12 cellular contexts compared by ENCODE assay signal in genomic region chr5:154967419-154968024, GRCh38. TPM values are rescaled to one million over a fixed set of nuclear protein-coding genes. Genes with fewer than 3 reads are reported as not detected.
DNase-seq lines count a peak whose midpoint lies in the region; ATAC-seq and TF ChIP-seq lines count a peak whose summit lies in the region.
"Had no signal": no experiment of that assay in that cellular context is flagged by ENCODE, and none has a peak within 500 bp of the region (broad histone marks: within the 10 kb centered on the region; RNA-seq: fewer than 3 reads in every experiment).

No MANE protein-coding gene starts in this region.

- H3K9ac ChIP-seq in OCI-LY3 (ENCODE audit: low read length): no peak overlapping the region

- WGBS in transverse colon (ENCODE audit: low coverage in 1 of 2), 2 donors: 82 to 96% methylated on average over 3 to 5 of the region's 5 CpGs

- H3K4me1 ChIP-seq in OCI-LY3 (ENCODE audit: low read length) (peaks cover 7% of the 10 kb centered on the region), transverse colon (no peaks in the 10 kb centered on the region)

- no peaks in the 10 kb centered on the region for H3K27me3 Mint-ChIP-seq in activated CD8-positive, alpha-beta T cell treated with anti-CD3 and anti-CD28 coated beads for 36 hours
- H3K27me3 Mint-ChIP-seq in activated CD8-positive, alpha-beta T cell treated with anti-CD3 and anti-CD28 coated beads, Interleukin-2, amount 10 ng/mL, durations not matched to agents 7 days and 5 days (ENCODE audit: low read depth): no peaks in the 10 kb centered on the region
- H3K27me3 Mint-ChIP-seq: activated T-helper 17 cell treated with anti-CD3 and anti-CD28 coated beads, Interleukin-2, amount 50 U/mL, for 72 hours; IgD-negative memory B cell had no signal

- peak; percentile 34 for TF ChIP-seq CTCF in activated CD8-positive, alpha-beta T cell treated with anti-CD3 and anti-CD28 coated beads for 36 hours (IDR thresholded peaks at IDR 0.05)
- TF ChIP-seq CTCF in OCI-LY3 (IDR thresholded peaks at IDR 0.05; ENCODE audit: low read depth, low read length): peak; percentile 56
- peak; percentile 51 for TF ChIP-seq CTCF in foreskin fibroblast (IDR thresholded peaks at IDR 0.05; ENCODE audit: low read depth, low read length)
- peak in 3 of 5 experiments; percentile 8 to 33 (median 17) for TF ChIP-seq CTCF in transverse colon (IDR thresholded peaks at IDR 0.05)

- H2AFZ ChIP-seq in OCI-LY3 (ENCODE audit: low read depth, low read length): no peak overlapping the region

- H3K4me3 ChIP-seq in OCI-LY3 (ENCODE audit: low read length) (no peak overlapping the region), foreskin fibroblast (ENCODE audit: low read depth in 1 of 2, low read length in 2 of 2) (no peak overlapping the region), transverse colon (no peak overlapping the region)
- H3K4me3 ChIP-seq: thoracic aorta had no signal

- no peaks in the 10 kb centered on the region for H3K9me3 Mint-ChIP-seq in activated CD8-positive, alpha-beta T cell treated with anti-CD3 and anti-CD28 coated beads for 36 hours
- H3K9me3 Mint-ChIP-seq in activated CD8-positive, alpha-beta T cell treated with anti-CD3 and anti-CD28 coated beads, Interleukin-2, amount 10 ng/mL, durations not matched to agents 7 days and 5 days (ENCODE audit: insufficient read depth): no peaks in the 10 kb centered on the region
- H3K9me3 Mint-ChIP-seq: activated T-helper 17 cell treated with anti-CD3 and anti-CD28 coated beads, Interleukin-2, amount 50 U/mL, for 72 hours; IgD-negative memory B cell had no signal

- H3K27ac ChIP-seq in OCI-LY3 (ENCODE audit: low read length) (no peak overlapping the region), transverse colon (no peak overlapping the region)
- H3K27ac ChIP-seq: thoracic aorta had no signal

- intact Hi-C loops in activated CD8-positive, alpha-beta T cell treated with anti-CD3 and anti-CD28 coated beads for 36 hours (cut with micrococcal nuclease): no loop called here
- intact Hi-C loops in transverse colon (cut with DNase I; ENCODE audit: low total_unique reads): no loop called here

- H3K27ac Mint-ChIP-seq in activated CD8-positive, alpha-beta T cell treated with anti-CD3 and anti-CD28 coated beads for 36 hours: no peak overlapping the region
- H3K27ac Mint-ChIP-seq in activated CD8-positive, alpha-beta T cell treated with anti-CD3 and anti-CD28 coated beads, Interleukin-2, amount 10 ng/mL, durations not matched to agents 7 days and 5 days: no peak overlapping the region
- H3K27ac Mint-ChIP-seq: activated T-helper 17 cell treated with anti-CD3 and anti-CD28 coated beads, Interleukin-2, amount 50 U/mL, for 72 hours; IgD-negative memory B cell had no signal

- no peak overlapping the region for H3K4me2 ChIP-seq in OCI-LY3 (ENCODE audit: low read length)

- H3K79me2 ChIP-seq in OCI-LY3 (ENCODE audit: low read length): no peaks in the 10 kb centered on the region

- H3K36me3 ChIP-seq in OCI-LY3 (replicated peaks; ENCODE audit: low read depth, low read length): peaks cover 13% of the 10 kb centered on the region
- peaks cover 0 to 23% (median 4%) of the 10 kb centered on the region in 4 donors for H3K36me3 ChIP-seq in transverse colon

- no peak for ATAC-seq in activated CD8-positive, alpha-beta T cell treated with anti-CD3 and anti-CD28 coated beads for 36 hours
- no peak for ATAC-seq in activated CD8-positive, alpha-beta T cell treated with anti-CD3 and anti-CD28 coated beads, Interleukin-2, amount 10 ng/mL, durations not matched to agents 7 days and 5 days
- no peak for ATAC-seq in HG03469 (IDR thresholded peaks at IDR 0.05; ENCODE audit: unreplicated experiment)
- ATAC-seq: activated T-helper 17 cell treated with anti-CD3 and anti-CD28 coated beads, Interleukin-2, amount 50 U/mL, for 72 hours had no signal

- CTCF ChIA-PET in activated CD8-positive, alpha-beta T cell treated with anti-CD3 and anti-CD28 coated beads for 36 hours (lab: Charles Lee): interaction anchor here (0.9 to 1.2 kb wide), 2 partner anchors 10 to 21 kb away, joined by 3 to 4 read pairs; no protein-coding TSS in a partner anchor
- CTCF ChIA-PET in activated CD8-positive, alpha-beta T cell treated with anti-CD3 and anti-CD28 coated beads, Interleukin-2, amount 10 ng/mL, durations not matched to agents 7 days and 5 days (lab: Charles Lee): interaction anchor here (1.0 kb wide), 1 partner anchor 16 kb away, joined by 3 read pairs; no protein-coding TSS in a partner anchor

- H3K27me3 ChIP-seq in OCI-LY3 (ENCODE audit: low read depth, low read length) (no peaks in the 10 kb centered on the region), transverse colon (no peaks in the 10 kb centered on the region)

- H3K4me1 Mint-ChIP-seq in activated CD8-positive, alpha-beta T cell treated with anti-CD3 and anti-CD28 coated beads for 36 hours (ENCODE audit: low read depth): no peaks in the 10 kb centered on the region
- peaks cover 8% of the 10 kb centered on the region for H3K4me1 Mint-ChIP-seq in activated CD8-positive, alpha-beta T cell treated with anti-CD3 and anti-CD28 coated beads, Interleukin-2, amount 10 ng/mL, durations not matched to agents 7 days and 5 days (ENCODE audit: low read depth)
- H3K4me1 Mint-ChIP-seq: IgD-negative memory B cell had no signal

- peaks cover 24% of the 10 kb centered on the region for H3K36me3 Mint-ChIP-seq in activated CD8-positive, alpha-beta T cell treated with anti-CD3 and anti-CD28 coated beads for 36 hours (ENCODE audit: low read depth)
- H3K36me3 Mint-ChIP-seq in activated CD8-positive, alpha-beta T cell treated with anti-CD3 and anti-CD28 coated beads, Interleukin-2, amount 10 ng/mL, durations not matched to agents 7 days and 5 days (ENCODE audit: low read depth): peaks cover 22% of the 10 kb centered on the region

- no peak overlapping the region for H3K4me3 Mint-ChIP-seq in activated CD8-positive, alpha-beta T cell treated with anti-CD3 and anti-CD28 coated beads for 36 hours
- no peak overlapping the region for H3K4me3 Mint-ChIP-seq in activated CD8-positive, alpha-beta T cell treated with anti-CD3 and anti-CD28 coated beads, Interleukin-2, amount 10 ng/mL, durations not matched to agents 7 days and 5 days
- H3K4me3 Mint-ChIP-seq: activated T-helper 17 cell treated with anti-CD3 and anti-CD28 coated beads, Interleukin-2, amount 50 U/mL, for 72 hours; IgD-negative memory B cell had no signal

- TF ChIP-seq POLR2A in transverse colon (IDR thresholded peaks at IDR 0.05): no peak

- in situ Hi-C loops in transverse colon (cut with MboI; ENCODE audit: low pct_ligation_motif_present in 1 of 4, low pct_unique_long_range_greater_than_20kb in 1 of 4, low sequenced_read_pairs in 3 of 4): no loop called here

- no peaks in the 10 kb centered on the region for H4K20me1 ChIP-seq in OCI-LY3 (ENCODE audit: insufficient read depth, low read length)

- TF ChIP-seq EP300 in transverse colon (IDR thresholded peaks at IDR 0.05; ENCODE audit: low read depth): no peak

- DNase-seq in activated CD8-positive, alpha-beta T cell treated with anti-CD3 and anti-CD28 coated beads for 36 hours: peak; percentile 4
- no peak for DNase-seq in activated CD8-positive, alpha-beta T cell treated with anti-CD3 and anti-CD28 coated beads, Interleukin-2, amount 10 ng/mL, durations not matched to agents 7 days and 5 days
- DNase-seq in foreskin fibroblast (peak; percentile 8 to 47), transverse colon (no peak), mucosa of gallbladder (ENCODE audit: low spot score) (no peak), GM19240 (ENCODE audit: insufficient read length, low spot score) (no peak)
- DNase-seq: DMS153 had no signal

- H3K9me3 ChIP-seq in OCI-LY3 (ENCODE audit: insufficient read depth, low read length): no peaks in the 10 kb centered on the region
- no peaks in the 10 kb centered on the region for H3K9me3 ChIP-seq in transverse colon
- H3K9me3 ChIP-seq: thoracic aorta had no signal

- POLR2A ChIA-PET in activated CD8-positive, alpha-beta T cell treated with anti-CD3 and anti-CD28 coated beads for 36 hours (lab: Charles Lee): interaction anchor here (1.1 kb wide), 1 partner anchor 29 kb away, joined by 3 read pairs; no protein-coding TSS in a partner anchor
- POLR2A ChIA-PET in activated CD8-positive, alpha-beta T cell treated with anti-CD3 and anti-CD28 coated beads, Interleukin-2, amount 10 ng/mL, durations not matched to agents 7 days and 5 days (lab: Charles Lee): no interaction called here

RNA-seq across cellular contexts. Expression of gene MRPL22, which starts 26.6 kb away (rescaled TPM):
- 10 to 100 TPM; 80.4 to 84.7 TPM for total RNA-seq in activated CD8-positive, alpha-beta T cell treated with anti-CD3 and anti-CD28 coated beads for 36 hours
- total RNA-seq in activated CD8-positive, alpha-beta T cell treated with anti-CD3 and anti-CD28 coated beads, Interleukin-2, amount 10 ng/mL, durations not matched to agents 7 days and 5 days: 10 to 100 TPM; 60.0 to 62.3 TPM
- total RNA-seq in transverse colon (10 to 100 TPM in 2 of 4 donors, 1 to 10 TPM in 1, not detected in 1; 9.4 to 13.2 (median 12.5) TPM), mucosa of gallbladder (26.2 TPM)

RNA-seq across cellular contexts. Expression of gene GEMIN5, which starts 29.5 kb away (rescaled TPM):
- total RNA-seq in activated CD8-positive, alpha-beta T cell treated with anti-CD3 and anti-CD28 coated beads for 36 hours: 10 to 100 TPM; 32.1 to 33.0 TPM
- total RNA-seq in activated CD8-positive, alpha-beta T cell treated with anti-CD3 and anti-CD28 coated beads, Interleukin-2, amount 10 ng/mL, durations not matched to agents 7 days and 5 days: 10 to 100 TPM; 15.9 to 17.8 TPM
- 10 to 100 TPM in 1 of 4 donors, 1 to 10 TPM in 3; 3.4 to 39.4 (median 7.3) TPM for total RNA-seq in transverse colon
- total RNA-seq in mucosa of gallbladder: 11.1 TPM

RNA-seq across cellular contexts. Expression of gene KIF4B, which starts 46.0 kb away (rescaled TPM):
- total RNA-seq in activated CD8-positive, alpha-beta T cell treated with anti-CD3 and anti-CD28 coated beads for 36 hours: under 1 TPM in 1 of 2 experiments, not detected in 1; 0.11 TPM
- under 1 TPM in 1 of 2 experiments, not detected in 1; 0.05 TPM for total RNA-seq in activated CD8-positive, alpha-beta T cell treated with anti-CD3 and anti-CD28 coated beads, Interleukin-2, amount 10 ng/mL, durations not matched to agents 7 days and 5 days
- total RNA-seq in transverse colon (not detected), mucosa of gallbladder (not detected)
- total RNA-seq: thoracic aorta had no signal

Comparison
In these comparisons a context has a peak if more than half of its experiments do, and no peak if none do; other contexts are left out.
1. DNase-seq: peak in activated CD8-positive, alpha-beta T cell treated with anti-CD3 and anti-CD28 coated beads for 36 hours (single experiment) and foreskin fibroblast (2 of 2); none in activated CD8-positive, alpha-beta T cell treated with anti-CD3 and anti-CD28 coated beads, Interleukin-2, amount 10 ng/mL, durations not matched to agents 7 days and 5 days (single experiment), transverse colon (single experiment), mucosa of gallbladder (single experiment) and GM19240 (single experiment).
2. Peak in every context shown above with its lines, with median percentiles within 50 percentile points of each other: CTCF ChIP-seq.